In the genomic region with DNA sequence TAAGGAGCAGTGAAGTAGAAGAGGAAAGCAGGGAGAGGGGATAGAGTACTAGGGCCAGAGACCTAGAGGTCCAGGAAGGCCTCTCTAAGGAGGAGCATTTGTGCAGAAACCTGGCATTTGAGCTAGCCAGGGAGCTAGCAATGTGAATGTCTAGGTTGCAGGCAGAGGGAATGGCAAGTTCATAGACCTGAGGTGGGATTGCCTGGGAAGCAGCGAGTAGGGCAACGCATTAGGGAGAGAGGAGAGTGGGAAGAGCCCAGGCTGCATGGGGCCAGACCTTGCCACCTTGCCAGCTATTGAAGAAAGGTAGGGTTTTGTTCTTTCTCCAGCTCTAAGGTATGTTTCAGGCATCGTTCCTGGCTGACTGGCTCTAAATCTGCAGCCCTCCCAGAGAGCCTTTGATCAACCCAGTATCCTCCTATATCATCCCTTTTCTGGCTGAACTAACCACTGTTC, we compare ENCODE assay signal across 11 cellular contexts. TPM values are rescaled to one million over a fixed set of nuclear protein-coding genes. Genes with fewer than 3 reads are reported as not detected.
DNase-seq lines count a peak whose midpoint lies in the region; ATAC-seq and TF ChIP-seq lines count a peak whose summit lies in the region.
"Had no signal": no experiment of that assay in that cellular context is flagged by ENCODE, and none has a peak within 500 bp of the region (broad histone marks: within the 10 kb centered on the region; RNA-seq: fewer than 3 reads in every experiment).

No MANE protein-coding gene starts in this region.

- H4K20me1 ChIP-seq in DND-41 (ENCODE audit: insufficient read depth, low read length): peaks cover 21% of the 10 kb centered on the region
- H4K20me1 ChIP-seq in OCI-LY7 (ENCODE audit: insufficient read depth, low read length): no peaks in the 10 kb centered on the region

- no peaks in the 10 kb centered on the region for H3K9me3 Mint-ChIP-seq in effector memory CD8-positive, alpha-beta T cell
- H3K9me3 Mint-ChIP-seq: nephron had no signal

- H3K4me3 ChIP-seq in DND-41 (ENCODE audit: low read depth in 1 of 2, low read length in 2 of 2) (peak overlapping the region in 1 of 2 experiments; percentile 30; a peak in 2 of 4 replicates), OCI-LY7 (ENCODE audit: low read depth, low read length, poor library complexity, severe bottlenecking) (peak overlapping the region; percentile 12), psoas muscle (no peak overlapping the region)

- H3K79me2 ChIP-seq in DND-41 (ENCODE audit: insufficient read depth, low read length) (peaks cover 99% of the 10 kb centered on the region), OCI-LY7 (ENCODE audit: insufficient read depth, low read depth, low read length) (peaks cover 4% of the 10 kb centered on the region; the same call in 1 of the 2 replicates)

- ATAC-seq in DND-41 (ENCODE audit: insufficient read depth, low read depth): no peak
- no peak for ATAC-seq in effector memory CD8-positive, alpha-beta T cell (replicated peaks)
- ATAC-seq in psoas muscle: no peak
- no peak for ATAC-seq in GM21381 (IDR thresholded peaks at IDR 0.05; ENCODE audit: unreplicated experiment)

- H3K27me3 ChIP-seq in DND-41 (ENCODE audit: insufficient read depth, low read length, poor library complexity) (no peaks in the 10 kb centered on the region), psoas muscle (ENCODE audit: insufficient read depth in 3 of 3, low read length in 2 of 3) (no peaks in the 10 kb centered on the region)

- peak overlapping the region; percentile 98 for H3K9ac ChIP-seq in DND-41 (ENCODE audit: low read depth, low read length)

- CTCF ChIA-PET in OCI-LY7 (lab: Charles Lee; ENCODE audit: unreplicated experiment): interaction anchor here (0.8 to 1.5 kb wide), 5 partner anchors 9 to 72 kb away, joined by 3 to 5 read pairs (median 3); no protein-coding TSS in a partner anchor

- no peak for DNase-seq in DND-41
- DNase-seq in OCI-LY7 (ENCODE audit: low spot score): no peak
- DNase-seq in effector memory CD8-positive, alpha-beta T cell: no peak
- DNase-seq in psoas muscle: no peak
- no peak for DNase-seq in NCI-H1105 treated with DMSO at 0.1 percent for 48 hours (lab: John Stamatoyannopoulos, UW)
- no peak for DNase-seq in NCI-H1436 (lab: John Stamatoyannopoulos, UW)
- DNase-seq in COR-L47 (lab: John Stamatoyannopoulos, UW): no peak
- DNase-seq: activated CD4-positive, alpha-beta T cell treated with anti-CD3 and anti-CD28 coated beads for 1 hour; NCI-H1694 had no signal

- H3K4me2 ChIP-seq in DND-41 (ENCODE audit: insufficient read depth, low read length) (peak overlapping the region; percentile 52), OCI-LY7 (ENCODE audit: low read length) (peak overlapping the region; percentile 68)

- BruUV-seq in OCI-LY7 (replicated peaks; lab: Mats Ljungman, UMichigan): no TSS peak

- intact Hi-C loops in OCI-LY7 (cut with micrococcal nuclease; ENCODE audit: unreplicated experiment): no loop called here
- intact Hi-C loops in psoas muscle (cut with DNase I): no loop called here

- POLR2A ChIA-PET in OCI-LY7 (lab: Charles Lee): interaction anchor here (1.0 to 7.2 kb wide), 8 partner anchors 8 to 73 kb away, joined by 3 to 49 read pairs (median 5); partner anchors contain the start of gene IRF1

- peak overlapping the region; percentile 96 to 99 for H3K27ac Mint-ChIP-seq in effector memory CD8-positive, alpha-beta T cell
- H3K27ac Mint-ChIP-seq: nephron had no signal

- H3K4me1 ChIP-seq in DND-41 (ENCODE audit: insufficient read depth, low read length): peaks cover 100% of the 10 kb centered on the region
- H3K4me1 ChIP-seq in OCI-LY7 (ENCODE audit: insufficient read depth, low read length, poor library complexity, severe bottlenecking): peaks cover 98% of the 10 kb centered on the region
- peaks cover 96% of the 10 kb centered on the region for H3K4me1 ChIP-seq in psoas muscle

- H3K4me1 Mint-ChIP-seq in effector memory CD8-positive, alpha-beta T cell (ENCODE audit: low read depth in 2 of 2): peaks cover 91 to 95% of the 10 kb centered on the region in 2 donors

- no peaks in the 10 kb centered on the region for H3K9me2 ChIP-seq in OCI-LY7 (ENCODE audit: insufficient read depth, low read length)

- peaks cover 78% of the 10 kb centered on the region for H3K36me3 ChIP-seq in DND-41 (ENCODE audit: insufficient read depth, low read length)
- H3K36me3 ChIP-seq in OCI-LY7 (ENCODE audit: insufficient read depth, low read length): no peaks in the 10 kb centered on the region
- H3K36me3 ChIP-seq in psoas muscle (ENCODE audit: insufficient read depth in 1 of 2, low read depth in 1 of 2): peaks cover 0 to 12% of the 10 kb centered on the region in 2 donors

- no peaks in the 10 kb centered on the region for H3K27me3 Mint-ChIP-seq in effector memory CD8-positive, alpha-beta T cell

- peaks cover 81% of the 10 kb centered on the region for H3K36me3 Mint-ChIP-seq in effector memory CD8-positive, alpha-beta T cell (ENCODE audit: insufficient read depth)

- H3K27ac ChIP-seq in DND-41 (ENCODE audit: low read length): peak overlapping the region; percentile 99
- peak overlapping the region; percentile 96 for H3K27ac ChIP-seq in OCI-LY7 (ENCODE audit: low read depth, low read length, poor library complexity, severe bottlenecking)
- peak overlapping the region; percentile 66 for H3K27ac ChIP-seq in psoas muscle

- no peak for TF ChIP-seq CTCF in DND-41 (IDR thresholded peaks at IDR 0.05; ENCODE audit: borderline replicate concordance, extremely low read depth, low read length, poor library complexity, severe bottlenecking)
- no peak for TF ChIP-seq CTCF in OCI-LY7 (conservative IDR thresholded peaks at IDR 0.05; ENCODE audit: low read length)
- TF ChIP-seq CTCF in psoas muscle (IDR thresholded peaks at IDR 0.05): no peak

- 76 to 83% (median 80%) methylated on average over 3 of the region's 3 CpGs for WGBS in psoas muscle, 3 donors

- H2AFZ ChIP-seq in DND-41 (ENCODE audit: low read depth, low read length) (no peak overlapping the region), OCI-LY7 (ENCODE audit: low read length) (no peak overlapping the region)

- H3K4me3 Mint-ChIP-seq in effector memory CD8-positive, alpha-beta T cell: peak overlapping the region; percentile 82 to 85
- H3K4me3 Mint-ChIP-seq: nephron had no signal

- H3K9me3 ChIP-seq in DND-41 (ENCODE audit: insufficient read depth, low read length, severe bottlenecking): no peaks in the 10 kb centered on the region
- H3K9me3 ChIP-seq in OCI-LY7 (ENCODE audit: low read length): no peaks in the 10 kb centered on the region
- no peaks in the 10 kb centered on the region for H3K9me3 ChIP-seq in psoas muscle

RNA-seq across cellular contexts. Expression of gene SLC22A5, which starts 54.0 kb away (rescaled TPM):
- total RNA-seq in OCI-LY7 (2014; rRNA removed; shearing (Covaris generic)): 0.88 TPM in 1 of 2 replicates, not detected in the other
- total RNA-seq in OCI-LY7 (2022): 0.18 and 0.36 TPM in 2 replicates
- total RNA-seq in psoas muscle: 100 to 1,000 TPM in 1 of 4 donors, 10 to 100 TPM in 3; 26.6 to 145 (median 74.7) TPM
- 10 to 100 TPM; 37.7 to 93.7 (median 60.6) TPM for polyA plus RNA-seq in psoas muscle

Comparison
In these comparisons a context has a peak if more than half of its experiments do, and no peak if none do; other contexts are left out.
1. RNA of gene SLC22A5, which starts 54.0 kb away (total RNA-seq): 26.6 to 145 TPM in psoas muscle; 0.18 to 0.88 TPM in OCI-LY7; every median in the first group is over 10 times any median in the second.
2. Peak in every context shown above with its lines, with median percentiles within 50 percentile points of each other: H3K27ac ChIP-seq.